Comparison of ENCODE assay signal across 8 cellular contexts in the genomic region with DNA sequence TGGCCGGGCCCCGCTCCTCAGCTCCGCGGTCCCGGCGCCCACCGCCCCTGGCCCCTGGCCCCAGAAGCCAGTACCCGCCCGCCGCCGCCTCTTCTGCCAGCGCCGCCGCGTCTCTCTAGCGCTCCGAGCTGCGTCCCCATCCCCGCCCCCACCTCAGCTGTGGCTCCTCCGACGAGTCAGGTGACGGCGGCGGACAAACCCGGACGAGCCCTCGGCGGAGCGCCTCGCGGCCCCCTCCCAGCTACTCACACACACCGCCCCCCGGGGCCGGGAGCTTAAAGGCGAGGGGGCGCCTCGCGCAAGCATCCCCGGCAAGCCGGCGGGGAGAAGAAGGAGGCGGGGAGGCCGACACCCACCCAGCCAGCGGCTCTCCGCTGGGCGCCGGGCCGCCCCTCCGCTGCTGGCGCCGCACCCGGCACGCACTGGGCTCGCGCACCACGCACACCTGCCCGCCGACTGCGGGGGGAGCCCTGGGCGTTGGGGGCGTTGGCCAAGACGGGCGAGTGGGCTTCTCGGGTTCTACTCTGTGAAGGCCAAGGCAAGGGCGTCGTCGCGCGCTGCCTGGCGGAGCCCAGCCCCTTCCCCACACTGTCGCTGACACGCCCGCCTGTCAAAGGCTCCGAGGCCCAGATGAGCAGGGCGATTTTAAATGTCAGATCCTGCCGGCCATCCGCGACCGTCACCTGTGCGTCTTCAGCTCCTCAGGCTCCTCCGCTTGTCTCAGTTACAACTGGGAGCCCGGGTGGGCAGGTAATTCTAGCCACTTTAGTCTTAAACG. TPM values are rescaled to one million over a fixed set of nuclear protein-coding genes. Genes with fewer than 3 reads are reported as not detected.
DNase-seq lines count a peak whose midpoint lies in the region; ATAC-seq and TF ChIP-seq lines count a peak whose summit lies in the region.

SNAP91 (minus strand) TSS at position 132 of the 778 bp plus-strand sequence. CDS start 1,174 bp downstream, outside the sequence.

- H3K9ac ChIP-seq in smooth muscle cell (ENCODE audit: low read depth), result no peak within 1 kb of the TSS

- intact Hi-C loops in ascending aorta (cut with DNase I), result no loop called here

- H3K4me3 ChIP-seq in ascending aorta (peak within 1 kb of the TSS; percentile 63 to 86), iPS-11a (ENCODE audit: low read depth, low read length) (peak within 1 kb of the TSS; percentile 63), smooth muscle cell (peak within 1 kb of the TSS; percentile 67)

- peak within 1 kb of the TSS; percentile 89 for H2AFZ ChIP-seq in smooth muscle cell (ENCODE audit: low read depth)

- 2% methylated on average over 49 of the region's 83 CpGs for WGBS in smooth muscle cell (ENCODE audit: low lambda C conversion rate)

- H3K4me1 ChIP-seq in ascending aorta (no peaks in the 10 kb centered on the region), smooth muscle cell (ENCODE audit: low read depth) (no peaks in the 10 kb centered on the region)

- ATAC-seq in GM18511 (IDR thresholded peaks at IDR 0.05; ENCODE audit: unreplicated experiment), result peak; percentile 65
- no peak for ATAC-seq in GM19395 (IDR thresholded peaks at IDR 0.05; ENCODE audit: unreplicated experiment)

- H3K36me3 ChIP-seq in ascending aorta (no peaks in the 10 kb centered on the region), smooth muscle cell (ENCODE audit: low read depth) (no peaks in the 10 kb centered on the region)

- H3K27ac ChIP-seq in ascending aorta (peak within 1 kb of the TSS in 1 of 2 donors; percentile 17), smooth muscle cell (ENCODE audit: low read depth) (no peak within 1 kb of the TSS)

- no peaks in the 10 kb centered on the region for H3K79me2 ChIP-seq in smooth muscle cell (ENCODE audit: low read depth)

- H3K4me2 ChIP-seq in smooth muscle cell, result peak within 1 kb of the TSS; percentile 99

- no peaks in the 10 kb centered on the region for H4K20me1 ChIP-seq in smooth muscle cell (ENCODE audit: low read depth)

- TF ChIP-seq CTCF in ascending aorta (IDR thresholded peaks at IDR 0.05) (no peak), smooth muscle cell (IDR thresholded peaks at IDR 0.05; ENCODE audit: borderline replicate concordance, insufficient read depth, poor library complexity, severe bottlenecking) (no peak)

- H3K9me3 ChIP-seq in ascending aorta (peaks cover 3 to 12% of the 10 kb centered on the region in 2 donors), smooth muscle cell (replicated peaks; ENCODE audit: low read depth) (peaks cover 4% of the 10 kb centered on the region)

- peak; percentile 92 for DNase-seq in NCI-H146 (lab: John Stamatoyannopoulos, UW)
- DNase-seq in ascending aorta (ENCODE audit: low spot score in 2 of 2), result peak in 1 of 2 donors; percentile 65
- no peak for DNase-seq in smooth muscle cell (lab: John Stamatoyannopoulos, UW; ENCODE audit: unreplicated experiment)
- DNase-seq in mucosa of gallbladder (ENCODE audit: low spot score), result no peak
- DNase-seq in stimulated activated CD4-positive, alpha-beta T cell treated with anti-CD3 and anti-CD28 coated beads, Interleukin-2, amount 100 ng/mL, for 48 hours, result no peak

- H3F3A ChIP-seq in smooth muscle cell (ENCODE audit: low read depth), result no peaks in the 10 kb centered on the region

- H3K27me3 ChIP-seq in ascending aorta (no peaks in the 10 kb centered on the region), smooth muscle cell (ENCODE audit: low read depth) (peaks cover 67% of the 10 kb centered on the region)

RNA-seq across cellular contexts. Expression of gene SNAP91, which starts in this region (rescaled TPM):
- total RNA-seq in ascending aorta (0.64 TPM), smooth muscle cell (not detected in 2 replicates), mucosa of gallbladder (2.5 TPM)
- polyA plus RNA-seq in smooth muscle cell, result not detected in 2 replicates
